19 cellular contexts compared by ENCODE assay signal in the genomic region with DNA sequence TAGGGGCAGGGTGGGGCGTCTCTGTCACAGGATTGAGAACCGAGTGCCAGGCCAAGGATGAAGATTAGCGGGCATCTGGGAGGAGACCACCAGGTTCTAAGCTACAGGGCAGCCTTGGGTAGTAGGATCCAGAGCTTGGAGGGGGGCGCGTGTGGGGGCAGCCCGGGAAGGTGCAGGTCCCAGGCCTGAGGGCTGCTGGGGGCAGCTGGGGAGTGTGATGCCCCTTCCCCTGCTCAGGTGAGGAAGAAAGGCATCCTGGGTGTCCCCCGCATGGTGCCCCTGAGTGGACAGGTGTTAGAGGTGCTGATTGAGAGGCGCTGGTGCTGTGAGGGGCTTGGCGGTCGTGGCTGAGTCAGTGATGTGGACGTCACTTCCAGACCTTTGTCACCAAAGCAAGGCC. TPM values are rescaled to one million over a fixed set of nuclear protein-coding genes. Genes with fewer than 3 reads are reported as not detected.
A peak's percentile ranks its signal among the peaks of the same experiment; 100 is the strongest.
DNase-seq lines count a peak whose midpoint lies in the region; ATAC-seq and TF ChIP-seq lines count a peak whose summit lies in the region.
"Had no signal": no experiment of that assay in that cellular context is flagged by ENCODE, and none has a peak within 500 bp of the region (broad histone marks: within the 10 kb centered on the region; RNA-seq: fewer than 3 reads in every experiment).

No MANE protein-coding gene starts in this region.

- no peak overlapping the region for H3K9ac ChIP-seq in neuronal stem cell (ENCODE audit: low read depth, low read length, poor library complexity)

- H3K27me3 ChIP-seq in neuronal stem cell (ENCODE audit: control insufficient read depth in 3 of 3, insufficient read depth in 3 of 3, low read depth in 1 of 3, low read length in 3 of 3) (no peaks in the 10 kb centered on the region), sigmoid colon (no peaks in the 10 kb centered on the region)

- H3K27ac Mint-ChIP-seq in natural killer cell treated with Interleukin-12 subunit alpha and Interleukin-12 subunit beta and Interleukin-15 and Interleukin-18, amount 100 ng/mL, for 72 hours = peak overlapping the region; percentile 27 to 75
- no peak overlapping the region for H3K27ac Mint-ChIP-seq in natural killer cell
- H3K27ac Mint-ChIP-seq: CD8-positive, alpha-beta T cell; IgD-negative memory B cell had no signal

- peaks cover 0 to 3% of the 10 kb centered on the region in 2 donors for H3K27me3 Mint-ChIP-seq in natural killer cell treated with Interleukin-12 subunit alpha and Interleukin-12 subunit beta and Interleukin-15 and Interleukin-18, amount 100 ng/mL, for 72 hours
- peaks cover 0 to 8% of the 10 kb centered on the region in 2 donors for H3K27me3 Mint-ChIP-seq in natural killer cell (ENCODE audit: low read depth in 2 of 2)

- no peak overlapping the region for H2BK15ac ChIP-seq in neuronal stem cell (ENCODE audit: low read length)

- no peak overlapping the region for H3K4me3 Mint-ChIP-seq in natural killer cell treated with Interleukin-12 subunit alpha and Interleukin-12 subunit beta and Interleukin-15 and Interleukin-18, amount 100 ng/mL, for 72 hours
- no peak overlapping the region for H3K4me3 Mint-ChIP-seq in natural killer cell
- H3K4me3 Mint-ChIP-seq: CD8-positive, alpha-beta T cell had no signal

- H3K14ac ChIP-seq in neuronal stem cell (ENCODE audit: low read length) = no peak overlapping the region

- no CpG with 5 or more reads among the region's 11 CpGs for WGBS in neuronal stem cell (ENCODE audit: extremely low coverage in 2 of 2, insufficient read length in 2 of 2, insufficient replicate concordance in 1 of 2), 2 donors
- 90 to 93% methylated on average over 11 of the region's 11 CpGs for WGBS in sigmoid colon, 2 donors

- peak overlapping the region; percentile 10 for H3K23ac ChIP-seq in neuronal stem cell (ENCODE audit: low read depth, low read length, poor library complexity)

- TF ChIP-seq EP300 in sigmoid colon (IDR thresholded peaks at IDR 0.05) = no peak

- intact Hi-C loops in natural killer cell (cut with micrococcal nuclease) (no loop called here), sigmoid colon (cut with DNase I) (no loop called here)

- peaks cover 0 to 6% of the 10 kb centered on the region in 2 donors for H3K4me1 ChIP-seq in neuronal stem cell (ENCODE audit: control insufficient read depth in 2 of 2, insufficient read depth in 1 of 2, low read depth in 1 of 2, low read length in 2 of 2)
- H3K4me1 ChIP-seq in sigmoid colon = no peaks in the 10 kb centered on the region

- H3K9me3 Mint-ChIP-seq in natural killer cell treated with Interleukin-12 subunit alpha and Interleukin-12 subunit beta and Interleukin-15 and Interleukin-18, amount 100 ng/mL, for 72 hours = no peaks in the 10 kb centered on the region
- no peaks in the 10 kb centered on the region for H3K9me3 Mint-ChIP-seq in natural killer cell
- H3K9me3 Mint-ChIP-seq: CD8-positive, alpha-beta T cell; IgD-negative memory B cell had no signal

- H4K91ac ChIP-seq in neuronal stem cell (ENCODE audit: low read depth, low read length, poor library complexity) = no peak overlapping the region

- no peak overlapping the region for H3K4me2 ChIP-seq in neuronal stem cell (ENCODE audit: insufficient read depth, low read length, poor library complexity, severe bottlenecking)

- H3K9me3 ChIP-seq in neuronal stem cell (replicated peaks in 1 of 2; ENCODE audit: control insufficient read depth in 2 of 2, insufficient read depth in 1 of 2, low read depth in 1 of 2, low read length in 2 of 2) = no peaks in the 10 kb centered on the region
- H3K9me3 ChIP-seq in sigmoid colon = no peaks in the 10 kb centered on the region

- no peak overlapping the region for H2BK120ac ChIP-seq in neuronal stem cell (ENCODE audit: low read depth, low read length)

- H4K8ac ChIP-seq in neuronal stem cell (ENCODE audit: low read depth, low read length) = no peak overlapping the region

- H3K18ac ChIP-seq in neuronal stem cell (ENCODE audit: low read length) = peak overlapping the region; percentile 55

- peak in 1 of 2 donors; percentile 18 for ATAC-seq in natural killer cell treated with Interleukin-12 subunit alpha and Interleukin-12 subunit beta and Interleukin-15 and Interleukin-18, amount 100 ng/mL, for 72 hours
- no peak for ATAC-seq in natural killer cell
- ATAC-seq: CD8-positive, alpha-beta T cell had no signal

- H3K4me3 ChIP-seq in fibroblast of mammary gland (ENCODE audit: control insufficient read depth, low read depth, low read length) (peak overlapping the region; percentile 13), neuronal stem cell (ENCODE audit: low read length in 2 of 2) (no peak overlapping the region), sigmoid colon (no peak overlapping the region)

- H3K36me3 ChIP-seq in neuronal stem cell (replicated peaks in 1 of 2; ENCODE audit: control insufficient read depth in 2 of 2, insufficient read depth in 2 of 2, low read length in 2 of 2) (no peaks in the 10 kb centered on the region), sigmoid colon (no peaks in the 10 kb centered on the region)

- TF ChIP-seq CTCF in natural killer cell (IDR thresholded peaks at IDR 0.05) = no peak
- no peak for TF ChIP-seq CTCF in fibroblast of mammary gland (conservative IDR thresholded peaks at IDR 0.05; ENCODE audit: control insufficient read depth, insufficient read depth, low read depth, low read length)
- TF ChIP-seq CTCF in sigmoid colon (IDR thresholded peaks at IDR 0.05) = no peak

- H3K27ac ChIP-seq in neuronal stem cell (replicated peaks; ENCODE audit: low read length) (no peak overlapping the region), sigmoid colon (no peak overlapping the region)

- no peak overlapping the region for H2AFZ ChIP-seq in neuronal stem cell (ENCODE audit: low read length)

- no peaks in the 10 kb centered on the region for H3K79me1 ChIP-seq in neuronal stem cell (ENCODE audit: low read depth, low read length)

- H2BK12ac ChIP-seq in neuronal stem cell (ENCODE audit: low read length) = peak overlapping the region; percentile 50

- peaks cover 5 to 13% of the 10 kb centered on the region in 2 donors for H3K4me1 Mint-ChIP-seq in natural killer cell treated with Interleukin-12 subunit alpha and Interleukin-12 subunit beta and Interleukin-15 and Interleukin-18, amount 100 ng/mL, for 72 hours (ENCODE audit: low read depth in 2 of 2)
- peaks cover 6 to 20% of the 10 kb centered on the region in 2 donors for H3K4me1 Mint-ChIP-seq in natural killer cell
- H3K4me1 Mint-ChIP-seq: IgD-negative memory B cell had no signal

- no peak overlapping the region for H2AK5ac ChIP-seq in neuronal stem cell (ENCODE audit: low read depth, low read length)

- TF ChIP-seq POLR2A in sigmoid colon (IDR thresholded peaks at IDR 0.05) = no peak

- H2BK5ac ChIP-seq in neuronal stem cell (ENCODE audit: low read length) = no peak overlapping the region

- H3K4ac ChIP-seq in neuronal stem cell (ENCODE audit: low read length) = no peak overlapping the region

- no peaks in the 10 kb centered on the region for H3K36me3 Mint-ChIP-seq in natural killer cell treated with Interleukin-12 subunit alpha and Interleukin-12 subunit beta and Interleukin-15 and Interleukin-18, amount 100 ng/mL, for 72 hours
- no peaks in the 10 kb centered on the region for H3K36me3 Mint-ChIP-seq in natural killer cell
- H3K36me3 Mint-ChIP-seq: CD8-positive, alpha-beta T cell; IgD-negative memory B cell had no signal

- DNase-seq in natural killer cell treated with Interleukin-12 subunit alpha and Interleukin-12 subunit beta and Interleukin-15 and Interleukin-18, amount 100 ng/mL, for 72 hours (ENCODE audit: low spot score) = no peak
- DNase-seq in natural killer cell (no peak), fibroblast of mammary gland (ENCODE audit: low read depth) (no peak), neuronal stem cell (ENCODE audit: low spot score) (no peak), NCI-H1694 treated with DMSO at 0.1 percent for 48 hours (lab: John Stamatoyannopoulos, UW) (no peak), sigmoid colon (no peak), NCI-H82 (lab: John Stamatoyannopoulos, UW) (no peak)
- no peak for DNase-seq in activated T-cell treated with anti-CD3 and anti-CD28 coated beads, Interleukin-2, amount 50 U/mL, for 1 hour
- DNase-seq: 8988T; AML-193; CD8-positive, alpha-beta T cell; DMS153; NCI-H1105; NCI-H146; NCI-H2029 treated with DMSO at 0.1 percent for 48 hours; NCI-H2171; NCI-H524 treated with DMSO at 0.1 percent for 48 hours; OCI-M1 had no signal

RNA-seq across cellular contexts. Expression of a gene that starts 33.9 kb away (rescaled TPM):
- total RNA-seq in natural killer cell treated with Interleukin-12 subunit alpha and Interleukin-12 subunit beta and Interleukin-15 and Interleukin-18, amount 100 ng/mL, for 72 hours = 10 to 100 TPM; 62.5 to 77.6 TPM
- total RNA-seq in natural killer cell = 100 to 1,000 TPM; 183 to 344 (median 325) TPM
- 1.5 TPM for polyA plus RNA-seq in neuronal stem cell (2013, experiment 1 of 2)
- polyA plus RNA-seq in neuronal stem cell (2013, experiment 2 of 2) = 1.4 TPM
- total RNA-seq in sigmoid colon = 10 to 100 TPM; 24.0 to 30.7 (median 27.4) TPM
- 10 to 100 TPM; 18.3 to 22.2 (median 20.6) TPM for polyA plus RNA-seq in sigmoid colon

Comparison
In these comparisons a context has a peak if more than half of its experiments do, and no peak if none do; other contexts are left out.
1. H3K27ac Mint-ChIP-seq: peak in natural killer cell treated with Interleukin-12 subunit alpha and Interleukin-12 subunit beta and Interleukin-15 and Interleukin-18, amount 100 ng/mL, for 72 hours (2 of 2); none in natural killer cell (0 of 2).